Comparison of ENCODE assay signal across 15 cellular contexts in the genomic region with DNA sequence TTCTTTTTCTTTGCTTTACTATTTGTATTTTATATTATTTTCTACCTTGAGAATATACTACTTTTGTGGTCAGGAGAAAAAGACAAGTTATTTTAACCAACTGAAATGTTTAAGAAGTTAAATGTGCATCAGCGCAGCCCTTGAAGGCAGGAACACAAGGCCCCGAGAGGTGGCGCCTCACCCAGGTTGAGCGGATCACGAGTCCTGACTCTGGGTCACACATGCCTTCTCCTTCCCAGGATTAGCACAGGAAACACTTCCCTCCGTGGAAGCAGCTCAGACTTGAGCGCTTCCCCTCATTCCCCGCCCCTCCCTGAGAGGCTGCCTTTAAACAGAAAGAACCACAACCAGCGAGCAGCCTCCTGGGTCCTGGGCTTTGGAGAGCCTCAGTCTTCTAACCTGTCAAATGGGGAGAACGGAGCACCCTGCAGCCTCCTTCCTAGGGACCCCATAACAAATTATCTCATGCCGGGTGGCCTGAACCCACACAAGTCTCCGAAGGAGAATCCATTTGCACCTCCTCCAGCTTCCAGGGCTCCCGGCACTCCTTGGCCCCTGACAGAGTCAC.
DNase-seq lines count a peak whose midpoint lies in the region; ATAC-seq and TF ChIP-seq lines count a peak whose summit lies in the region.
"Had no signal": no experiment of that assay in that cellular context is flagged by ENCODE, and none has a peak within 500 bp of the region (broad histone marks: within the 10 kb centered on the region; RNA-seq: fewer than 3 reads in every experiment).

No MANE protein-coding gene starts in this region.

- H3K27me3 Mint-ChIP-seq in chondrocyte (ENCODE audit: low read depth) (peaks cover 31% of the 10 kb centered on the region), osteocyte (ENCODE audit: unreplicated experiment) (peaks cover 34% of the 10 kb centered on the region)

- H3K4me3 Mint-ChIP-seq in chondrocyte (ENCODE audit: unreplicated experiment) (no peak overlapping the region), osteocyte (ENCODE audit: unreplicated experiment) (no peak overlapping the region)
- H3K4me3 Mint-ChIP-seq: effector memory CD8-positive, alpha-beta T cell; T-helper 1 cell treated with Interleukin-12 subunit alpha and Interleukin-12 subunit beta and Interleukin-4 antibody, amounts not matched to agents 30 μg/mL and 1 μg/mL, for 36 hours had no signal

- H3K36me3 Mint-ChIP-seq in chondrocyte (ENCODE audit: low read depth) (no peaks in the 10 kb centered on the region), osteocyte (ENCODE audit: unreplicated experiment) (no peaks in the 10 kb centered on the region)

- H3K4me3 ChIP-seq in cardiac muscle cell, result no peak overlapping the region
- H3K4me3 ChIP-seq: stomach had no signal

- no peaks in the 10 kb centered on the region for H3K36me3 ChIP-seq in cardiac muscle cell

- H3K4me1 ChIP-seq in cardiac muscle cell (ENCODE audit: low read depth), result no peaks in the 10 kb centered on the region

- H3K4me1 Mint-ChIP-seq in chondrocyte (ENCODE audit: low read depth) (no peaks in the 10 kb centered on the region), osteocyte (ENCODE audit: unreplicated experiment) (no peaks in the 10 kb centered on the region)

- H3K9me3 Mint-ChIP-seq in chondrocyte (ENCODE audit: low read depth) (no peaks in the 10 kb centered on the region), osteocyte (ENCODE audit: unreplicated experiment) (no peaks in the 10 kb centered on the region)
- H3K9me3 Mint-ChIP-seq: effector memory CD8-positive, alpha-beta T cell had no signal

- no peaks in the 10 kb centered on the region for H3K9me3 ChIP-seq in cardiac muscle cell (ENCODE audit: low read depth)
- H3K9me3 ChIP-seq: stomach had no signal

- ATAC-seq in Right ventricle myocardium superior (ENCODE audit: poor library complexity) (no peak), GM18870 (IDR thresholded peaks at IDR 0.05; ENCODE audit: unreplicated experiment) (no peak)
- ATAC-seq: effector memory CD8-positive, alpha-beta T cell had no signal

- intact Hi-C loops in Right ventricle myocardium superior (cut with DNase I), result no loop called here

- peak; percentile 48 for TF ChIP-seq CTCF in cardiac muscle cell (IDR thresholded peaks at IDR 0.05; ENCODE audit: low read depth, low read length)
- peak; percentile 46 for TF ChIP-seq CTCF in chondrocyte (IDR thresholded peaks at IDR 0.05)
- TF ChIP-seq CTCF in osteocyte (IDR thresholded peaks at IDR 0.05), result peak; percentile 18

- H3K27me3 ChIP-seq in cardiac muscle cell, result peaks cover 9% of the 10 kb centered on the region

- peak in 1 of 2 donors; percentile 37 for DNase-seq in cardiac muscle cell (ENCODE audit: low read depth in 1 of 2, low spot score in 1 of 2)
- no peak for DNase-seq in Right ventricle myocardium superior
- peak; percentile 23 for DNase-seq in M059J (ENCODE audit: low read depth)
- DNase-seq in chondrocyte (ENCODE audit: low spot score), result no peak
- no peak for DNase-seq in osteocyte (ENCODE audit: extremely low spot score, unreplicated experiment)
- DNase-seq in NCI-H2171 (lab: John Stamatoyannopoulos, UW), result no peak
- no peak for DNase-seq in NOMO-1 treated with dmso at 0.1 percent for 144 hours (lab: John Stamatoyannopoulos, UW; ENCODE audit: unreplicated experiment)
- DNase-seq: amniotic stem cell; effector memory CD8-positive, alpha-beta T cell; NCI-H1417 treated with DMSO at 0.1 percent for 48 hours; NK-92 treated with Interleukin-12 subunit alpha and Interleukin-12 subunit beta, amount 100 ng/mL, for 24 hours; stimulated activated CD4-positive, alpha-beta T cell treated with anti-CD3 and anti-CD28 coated beads, Interleukin-4, amount 100 ng/mL, for 4 hours; stomach had no signal

- H3K27ac Mint-ChIP-seq in chondrocyte (ENCODE audit: unreplicated experiment) (no peak overlapping the region), osteocyte (ENCODE audit: unreplicated experiment) (no peak overlapping the region)
- H3K27ac Mint-ChIP-seq: T-helper 1 cell treated with Interleukin-12 subunit alpha and Interleukin-12 subunit beta and Interleukin-4 antibody, amounts not matched to agents 30 μg/mL and 1 μg/mL, for 36 hours had no signal

- no peak overlapping the region for H3K27ac ChIP-seq in cardiac muscle cell
- H3K27ac ChIP-seq: stomach had no signal
